In genomic region chr6:123085403-123085802, GRCh38 we compare ENCODE assay signal across 5 cellular contexts.
"Had no signal": no experiment of that assay in that cellular context is flagged by ENCODE, and none has a peak within 500 bp of the region (broad histone marks: within the 10 kb centered on the region; RNA-seq: fewer than 3 reads in every experiment).

No MANE protein-coding gene starts in this region.

- DNase-seq: H9, HCEC 1CT, IMR-90 had no signal

- H2AFZ ChIP-seq: GM23338 had no signal

- ATAC-seq: GM23338, K562 had no signal

- H3K4me3 ChIP-seq: GM23338, K562 had no signal

- H3K4me2 ChIP-seq: GM23338 had no signal
